In genomic region chr15:52261498-52262242, GRCh38 we compare ENCODE assay signal across 8 cellular contexts. TPM values are rescaled to one million over a fixed set of nuclear protein-coding genes. Genes with fewer than 3 reads are reported as not detected.
DNase-seq lines count a peak whose midpoint lies in the region; ATAC-seq lines count a peak whose summit lies in the region.

No MANE protein-coding gene starts in this region.

- no peaks in the 10 kb centered on the region for H3K79me2 ChIP-seq in trophoblast cell (ENCODE audit: control insufficient read depth, insufficient read depth, low read length, poor library complexity)

- H4K8ac ChIP-seq in trophoblast cell (ENCODE audit: low read depth, low read length), result peak overlapping the region; percentile 14

- no peak overlapping the region for H3K4me3 ChIP-seq in trophoblast cell (ENCODE audit: low read depth, low read length)

- peak; percentile 40 for DNase-seq in activated T-cell treated with anti-CD3 and anti-CD28 coated beads for 24 hours (ENCODE audit: low read depth)
- no peak for DNase-seq in activated T-cell treated with anti-CD3 and anti-CD28 coated beads for 4 hours
- DNase-seq in NCI-H69 (lab: John Stamatoyannopoulos, UW), result peak; percentile 94
- DNase-seq in activated gamma-delta T cell treated with anti-CD3 and anti-CD28 coated beads, Interleukin-2, amount 50 U/mL, for 16 hours (ENCODE audit: low read depth), result peak; percentile 19
- peak; percentile 66 for DNase-seq in germinal center (ENCODE audit: low spot score)
- DNase-seq in trophoblast cell, result peak; percentile 79 to 84
- DNase-seq in NCI-H128 (lab: John Stamatoyannopoulos, UW; ENCODE audit: unreplicated experiment), result no peak

- no peak overlapping the region for H3K4ac ChIP-seq in trophoblast cell (ENCODE audit: low read depth, low read length)

- H4K91ac ChIP-seq in trophoblast cell (ENCODE audit: low read depth, low read length), result peak overlapping the region; percentile 63

- no CpG with 5 or more reads among the region's 8 CpGs for WGBS in trophoblast cell (ENCODE audit: extremely low coverage, insufficient coverage, insufficient read length)

- peak; percentile 99 for ATAC-seq in HG02763 (IDR thresholded peaks at IDR 0.05; ENCODE audit: unreplicated experiment)

- no peak overlapping the region for H3K23ac ChIP-seq in trophoblast cell (ENCODE audit: low read length)

- H3K27ac ChIP-seq in trophoblast cell (ENCODE audit: low read depth, low read length), result peak overlapping the region; percentile 52

- peaks cover 10% of the 10 kb centered on the region for H3K79me1 ChIP-seq in trophoblast cell (ENCODE audit: low read length)

- no peaks in the 10 kb centered on the region for H3K27me3 ChIP-seq in trophoblast cell (ENCODE audit: insufficient read depth, low read length)

- H3K9ac ChIP-seq in trophoblast cell (ENCODE audit: low read length), result no peak overlapping the region

- no peaks in the 10 kb centered on the region for H3K9me3 ChIP-seq in trophoblast cell (ENCODE audit: insufficient read depth, low read depth, low read length)

- peak overlapping the region; percentile 19 for H2BK12ac ChIP-seq in trophoblast cell (ENCODE audit: low read length)

- H3K4me1 ChIP-seq in trophoblast cell (ENCODE audit: control insufficient read depth in 1 of 2, insufficient read depth in 2 of 2, low read length in 2 of 2), result peaks cover 21 to 26% of the 10 kb centered on the region in 2 experiments

- no peaks in the 10 kb centered on the region for H3K36me3 ChIP-seq in trophoblast cell (ENCODE audit: control insufficient read depth in 1 of 2, insufficient read depth in 2 of 2, low read length in 2 of 2)

- H2AFZ ChIP-seq in trophoblast cell (ENCODE audit: insufficient read depth, low read length, poor library complexity), result peak overlapping the region; percentile 8

- peak overlapping the region; percentile 25 for H3K4me2 ChIP-seq in trophoblast cell (ENCODE audit: low read length)

- H3K18ac ChIP-seq in trophoblast cell (ENCODE audit: low read length), result peak overlapping the region; percentile 67

- peak overlapping the region; percentile 24 for H2AK5ac ChIP-seq in trophoblast cell (ENCODE audit: low read length)

- H2BK120ac ChIP-seq in trophoblast cell (ENCODE audit: insufficient read depth, low read length, poor library complexity), result peak overlapping the region; percentile 35

- H4K12ac ChIP-seq in trophoblast cell (ENCODE audit: low read depth, low read length), result peak overlapping the region; percentile 0

- H3K14ac ChIP-seq in trophoblast cell (ENCODE audit: low read length), result peak overlapping the region; percentile 62

- H2BK5ac ChIP-seq in trophoblast cell (ENCODE audit: low read depth, low read length, poor library complexity), result peak overlapping the region; percentile 42

RNA-seq across cellular contexts. Expression of gene MYO5C, which starts 33.9 kb away (rescaled TPM):
- 1.2 and 1.3 TPM in 2 replicates for polyA plus RNA-seq in trophoblast cell (2013)

Comparison
In these comparisons a context has a peak if more than half of its experiments do, and no peak if none do; other contexts are left out.
1. DNase-seq: peak in activated T-cell treated with anti-CD3 and anti-CD28 coated beads for 24 hours (single experiment), NCI-H69 (single experiment), activated gamma-delta T cell treated with anti-CD3 and anti-CD28 coated beads, Interleukin-2, amount 50 U/mL, for 16 hours (single experiment), germinal center (single experiment) and trophoblast cell (2 of 2); none in activated T-cell treated with anti-CD3 and anti-CD28 coated beads for 4 hours (single experiment) and NCI-H128 (single experiment).